ENCODE assay signal across 10 cellular contexts in genomic region chr18:48930926-48931325, GRCh38. TPM values are rescaled to one million over a fixed set of nuclear protein-coding genes. Genes with fewer than 3 reads are reported as not detected.
DNase-seq lines count a peak whose midpoint lies in the region; ATAC-seq and TF ChIP-seq lines count a peak whose summit lies in the region.
"Had no signal": no experiment of that assay in that cellular context is flagged by ENCODE, and none has a peak within 500 bp of the region (broad histone marks: within the 10 kb centered on the region; RNA-seq: fewer than 3 reads in every experiment).

No MANE protein-coding gene starts in this region.

- H2AFZ ChIP-seq in mesenchymal stem cell (ENCODE audit: low read depth, low read length), result no peak overlapping the region

- 100% methylated on average over 2 of the region's 3 CpGs for whole genome bisulfite sequencing in mesenchymal stem cell
- 51 to 65% methylated on average over 3 of the region's 3 CpGs for WGBS in transverse colon (ENCODE audit: low coverage in 1 of 2), 2 donors

- TF ChIP-seq CTCF in ascending aorta (IDR thresholded peaks at IDR 0.05) (no peak), transverse colon (IDR thresholded peaks at IDR 0.05) (no peak)

- H3K9ac ChIP-seq in mesenchymal stem cell (ENCODE audit: low read length), result peak overlapping the region; percentile 74

- no peak overlapping the region for H4K91ac ChIP-seq in mesenchymal stem cell (ENCODE audit: low read length)

- H4K8ac ChIP-seq in mesenchymal stem cell (ENCODE audit: low read length), result no peak overlapping the region

- H2BK5ac ChIP-seq in mesenchymal stem cell (ENCODE audit: low read depth, low read length, poor library complexity, severe bottlenecking), result no peak overlapping the region

- H3K9me3 ChIP-seq in ascending aorta (no peaks in the 10 kb centered on the region), mesenchymal stem cell (ENCODE audit: control insufficient read depth, low read length) (no peaks in the 10 kb centered on the region), transverse colon (no peaks in the 10 kb centered on the region)
- H3K9me3 ChIP-seq: psoas muscle had no signal

- H3K4me1 ChIP-seq in ascending aorta, result peaks cover 63 to 94% of the 10 kb centered on the region in 2 donors
- peaks cover 64% of the 10 kb centered on the region for H3K4me1 ChIP-seq in mesenchymal stem cell (ENCODE audit: control insufficient read depth, insufficient read depth, low read depth, low read length)
- peaks cover 91 to 99% (median 97%) of the 10 kb centered on the region in 4 donors for H3K4me1 ChIP-seq in transverse colon

- H3K27ac Mint-ChIP-seq in activated CD4-positive, alpha-beta T cell treated with anti-CD3 and anti-CD28 coated beads, Interleukin-2, amount 10 ng/mL, durations not matched to agents 24 days and 14 days, result peak overlapping the region; percentile 9

- no peak overlapping the region for H3K14ac ChIP-seq in mesenchymal stem cell (ENCODE audit: low read length in 2 of 2)

- ATAC-seq in GM19397 (IDR thresholded peaks at IDR 0.05; ENCODE audit: unreplicated experiment) (no peak), HG02884 (IDR thresholded peaks at IDR 0.05; ENCODE audit: unreplicated experiment) (no peak)
- ATAC-seq: psoas muscle had no signal

- H3K4me3 Mint-ChIP-seq in activated CD4-positive, alpha-beta T cell treated with anti-CD3 and anti-CD28 coated beads, Interleukin-2, amount 10 ng/mL, durations not matched to agents 24 days and 14 days, result peak overlapping the region; percentile 3

- H3K36me3 Mint-ChIP-seq in activated CD4-positive, alpha-beta T cell treated with anti-CD3 and anti-CD28 coated beads, Interleukin-2, amount 10 ng/mL, durations not matched to agents 24 days and 14 days (ENCODE audit: low read depth), result peaks cover 27% of the 10 kb centered on the region

- no peak for TF ChIP-seq POLR2A in transverse colon (IDR thresholded peaks at IDR 0.05)

- H2BK120ac ChIP-seq in mesenchymal stem cell (ENCODE audit: low read depth, low read length), result no peak overlapping the region

- no peak overlapping the region for H3K18ac ChIP-seq in mesenchymal stem cell (ENCODE audit: low read depth in 1 of 2, low read length in 2 of 2)

- no peak for DNase-seq in activated CD4-positive, alpha-beta T cell treated with anti-CD3 and anti-CD28 coated beads, Interleukin-2, amount 10 ng/mL, durations not matched to agents 24 days and 14 days
- no peak for DNase-seq in activated CD4-positive, alpha-beta T cell treated with anti-CD3 and anti-CD28 coated beads for 48 hours
- DNase-seq in ascending aorta (ENCODE audit: low spot score in 2 of 2) (no peak), mesenchymal stem cell (peak; percentile 32), transverse colon (no peak), germinal center (ENCODE audit: low spot score) (no peak)
- DNase-seq: NCI-H524, psoas muscle had no signal

- in situ Hi-C loops in transverse colon (cut with MboI; ENCODE audit: low pct_ligation_motif_present in 1 of 4, low pct_unique_long_range_greater_than_20kb in 1 of 4, low sequenced_read_pairs in 3 of 4), result no loop called here

- H3K79me1 ChIP-seq in mesenchymal stem cell (replicated peaks; ENCODE audit: low read length, poor library complexity, severe bottlenecking), result no peaks in the 10 kb centered on the region

- H3K27ac ChIP-seq in ascending aorta (peak overlapping the region; percentile 97 to 99), mesenchymal stem cell (ENCODE audit: low read length, poor library complexity, severe bottlenecking) (peak overlapping the region; percentile 97), transverse colon (peak overlapping the region; percentile 88 to 98 (median 92))

- no peaks in the 10 kb centered on the region for H3K27me3 Mint-ChIP-seq in activated CD4-positive, alpha-beta T cell treated with anti-CD3 and anti-CD28 coated beads, Interleukin-2, amount 10 ng/mL, durations not matched to agents 24 days and 14 days

- peak overlapping the region; percentile 96 for H2AK5ac ChIP-seq in mesenchymal stem cell (ENCODE audit: low read length, severe bottlenecking)

- H3K27me3 ChIP-seq in ascending aorta (no peaks in the 10 kb centered on the region), mesenchymal stem cell (ENCODE audit: control insufficient read depth in 1 of 2, insufficient read depth in 1 of 2, low read length in 2 of 2) (no peaks in the 10 kb centered on the region), transverse colon (no peaks in the 10 kb centered on the region)

- H3K4ac ChIP-seq in mesenchymal stem cell (ENCODE audit: low read depth in 1 of 2, low read length in 2 of 2), result no peak overlapping the region

- no peak overlapping the region for H3K23ac ChIP-seq in mesenchymal stem cell (ENCODE audit: low read length in 2 of 2)

- H3K4me1 Mint-ChIP-seq in activated CD4-positive, alpha-beta T cell treated with anti-CD3 and anti-CD28 coated beads, Interleukin-2, amount 10 ng/mL, durations not matched to agents 24 days and 14 days, result peaks cover 89% of the 10 kb centered on the region

- H2BK15ac ChIP-seq in mesenchymal stem cell (ENCODE audit: low read depth, poor library complexity, severe bottlenecking), result no peak overlapping the region

- H3K4me2 ChIP-seq in mesenchymal stem cell (ENCODE audit: low read length, poor library complexity, severe bottlenecking), result no peak overlapping the region

- intact Hi-C loops in activated CD4-positive, alpha-beta T cell treated with anti-CD3 and anti-CD28 coated beads, Interleukin-2, amount 10 ng/mL, durations not matched to agents 24 days and 14 days (cut with micrococcal nuclease), result no loop called here
- intact Hi-C loops in ascending aorta (cut with DNase I), result loop anchor here (5.0 kb wide), 1 partner anchor 149 kb away; no protein-coding TSS in a partner anchor
- intact Hi-C loops in transverse colon (cut with DNase I; ENCODE audit: low total_unique reads), result no loop called here

- no peak for TF ChIP-seq EP300 in transverse colon (IDR thresholded peaks at IDR 0.05; ENCODE audit: low read depth)

- H2BK12ac ChIP-seq in mesenchymal stem cell (ENCODE audit: low read length in 2 of 2), result no peak overlapping the region

- peaks cover 0 to 2% of the 10 kb centered on the region in 2 donors for H3K36me3 ChIP-seq in ascending aorta
- H3K36me3 ChIP-seq in mesenchymal stem cell (ENCODE audit: control insufficient read depth in 1 of 2, insufficient read depth in 2 of 2, low read depth in 1 of 2, low read length in 2 of 2), result peaks cover 26 to 30% of the 10 kb centered on the region in 2 experiments
- H3K36me3 ChIP-seq in transverse colon, result no peaks in the 10 kb centered on the region

- H3K4me3 ChIP-seq in ascending aorta (peak overlapping the region; percentile 23 to 53), mesenchymal stem cell (ENCODE audit: insufficient read depth in 1 of 2, low read depth in 1 of 2, low read length in 2 of 2) (no peak overlapping the region), transverse colon (peak overlapping the region in 1 of 4 donors; percentile 28)
- H3K4me3 ChIP-seq: psoas muscle had no signal

- no peaks in the 10 kb centered on the region for H3K9me3 Mint-ChIP-seq in activated CD4-positive, alpha-beta T cell treated with anti-CD3 and anti-CD28 coated beads, Interleukin-2, amount 10 ng/mL, durations not matched to agents 24 days and 14 days

RNA-seq across cellular contexts. Expression of gene SMAD7, which starts 19.8 kb away (rescaled TPM):
- 21.8 and 22.4 TPM in 2 replicates for total RNA-seq in activated CD4-positive, alpha-beta T cell treated with anti-CD3 and anti-CD28 coated beads, Interleukin-2, amount 10 ng/mL, durations not matched to agents 24 days and 14 days
- total RNA-seq in ascending aorta (76.5 TPM), transverse colon (100 to 1,000 TPM in 1 of 4 donors, 10 to 100 TPM in 3; 76.0 to 199 (median 77.1) TPM)
- 9.6 TPM for polyA plus RNA-seq in mesenchymal stem cell (2013, experiment 1 of 2)
- polyA plus RNA-seq in mesenchymal stem cell (2013, experiment 2 of 2), result 9.9 TPM

Comparison
In these comparisons a context has a peak if more than half of its experiments do, and no peak if none do; other contexts are left out.
1. H3K4me3 ChIP-seq: peak in ascending aorta (2 of 2); none in mesenchymal stem cell (0 of 2).
2. Peak in every context shown above with its lines, with median percentiles within 50 percentile points of each other: H3K27ac ChIP-seq.